1 cellular context compared by ENCODE assay signal in the genomic region with DNA sequence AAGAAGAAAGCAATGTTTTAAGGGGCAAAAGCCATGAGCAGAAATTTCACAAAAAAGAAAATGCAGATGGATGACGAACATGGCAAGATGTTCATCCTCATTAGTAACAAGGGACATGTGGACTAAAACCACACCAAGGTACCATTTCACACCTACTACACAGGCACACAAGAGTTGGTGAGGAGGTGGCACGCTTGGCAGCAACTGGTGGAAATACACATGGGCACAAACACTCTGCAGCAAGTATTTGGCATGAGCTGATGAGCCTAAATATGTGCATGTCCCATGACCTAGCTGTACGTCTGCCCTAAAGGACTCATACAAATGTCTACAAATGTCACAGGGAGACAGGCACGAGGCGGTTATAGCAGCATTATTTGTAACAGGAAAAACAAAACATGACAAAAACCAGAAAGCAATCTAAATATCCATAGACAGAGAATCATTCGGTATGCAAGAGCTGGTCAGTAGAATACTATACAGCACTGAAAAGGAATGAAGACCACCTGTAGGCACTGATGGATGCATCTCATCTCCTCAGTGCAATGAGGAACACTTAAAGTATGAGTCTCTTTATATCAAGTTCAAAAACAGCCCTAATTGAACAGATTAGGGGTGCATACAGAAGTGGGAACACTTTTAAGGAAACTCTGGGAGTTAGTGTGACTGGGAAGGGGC.
TF ChIP-seq lines count a peak whose summit lies in the region.

No MANE protein-coding gene starts in this region.

TF ChIP-seq in SK-N-SH, 30 proteins besides CTCF, POLR2A, EP300 and RAD21:
- TF ChIP-seq FOXM1 (IDR thresholded peaks at IDR 0.05; ENCODE audit: low read depth) (no peak), SIN3A (IDR thresholded peaks at IDR 0.05; ENCODE audit: borderline replicate concordance, low read depth, low read length) (no peak), FOSL2 (IDR thresholded peaks at IDR 0.05; ENCODE audit: borderline replicate concordance, low read depth) (no peak), GATA2 (CRISPR knock-in tag; IDR thresholded peaks at IDR 0.05) (no peak)
- TF ChIP-seq, protein P1, sequence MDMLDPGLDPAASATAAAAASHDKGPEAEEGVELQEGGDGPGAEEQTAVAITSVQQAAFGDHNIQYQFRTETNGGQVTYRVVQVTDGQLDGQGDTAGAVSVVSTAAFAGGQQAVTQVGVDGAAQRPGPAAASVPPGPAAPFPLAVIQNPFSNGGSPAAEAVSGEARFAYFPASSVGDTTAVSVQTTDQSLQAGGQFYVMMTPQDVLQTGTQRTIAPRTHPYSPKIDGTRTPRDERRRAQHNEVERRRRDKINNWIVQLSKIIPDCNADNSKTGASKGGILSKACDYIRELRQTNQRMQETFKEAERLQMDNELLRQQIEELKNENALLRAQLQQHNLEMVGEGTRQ (IDR thresholded peaks at IDR 0.05; ENCODE audit: borderline replicate concordance, low read depth, low read length) = no peak
